ENCODE assay signal across 14 cellular contexts in the genomic region with DNA sequence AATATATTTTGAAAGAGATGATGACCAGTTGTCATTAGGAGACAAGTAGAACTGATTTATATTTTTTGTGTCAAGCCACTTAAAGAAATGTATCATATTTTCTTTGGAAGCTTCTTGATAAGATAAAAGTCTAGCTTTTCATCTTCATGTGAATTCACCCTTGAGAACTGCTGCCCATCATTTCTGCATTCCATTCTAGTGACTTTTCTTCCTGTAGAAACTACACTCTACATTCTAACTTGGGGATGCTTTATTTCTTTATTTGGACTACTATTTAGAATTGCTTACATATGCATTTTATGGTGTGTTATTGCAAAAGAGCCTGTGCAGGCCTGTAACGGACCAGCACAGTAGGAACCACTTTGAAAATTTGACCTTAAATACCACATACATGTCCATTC.
DNase-seq lines count a peak whose midpoint lies in the region; ATAC-seq and TF ChIP-seq lines count a peak whose summit lies in the region.
"Had no signal": no experiment of that assay in that cellular context is flagged by ENCODE, and none has a peak within 500 bp of the region (broad histone marks: within the 10 kb centered on the region; RNA-seq: fewer than 3 reads in every experiment).

No MANE protein-coding gene starts in this region.

- H3K36me3 ChIP-seq in RWPE2 (ENCODE audit: low read depth) = no peaks in the 10 kb centered on the region

- CTCF ChIA-PET in HEK293T (lab: Yijun Ruan, JAX) = no interaction called here

- no peak for TF ChIP-seq CTCF in RWPE2 (IDR thresholded peaks at IDR 0.05; ENCODE audit: poor library complexity, severe bottlenecking)
- no peak for TF ChIP-seq CTCF in fibroblast of mammary gland (conservative IDR thresholded peaks at IDR 0.05; ENCODE audit: control insufficient read depth, insufficient read depth, low read depth, low read length)

- no peaks in the 10 kb centered on the region for H3K9me3 ChIP-seq in RWPE2 (ENCODE audit: severe bottlenecking)
- H3K9me3 ChIP-seq: testis had no signal

- DNase-seq in ELR (ENCODE audit: low read depth) (peak; percentile 77), RWPE2 (ENCODE audit: low spot score) (no peak), fibroblast of mammary gland (ENCODE audit: low read depth) (peak; percentile 20), renal cortical epithelial cell (ENCODE audit: low read depth) (peak; percentile 35), G401 (ENCODE audit: low spot score) (no peak), Ammon's horn (ENCODE audit: low spot score) (no peak), HEK293T (ENCODE audit: extremely low spot score) (no peak)
- no peak for DNase-seq in stimulated activated CD4-positive, alpha-beta T cell treated with anti-CD3 and anti-CD28 coated beads, Interleukin-1b, Interleukin-23, amount 100 ng/mL, for 48 hours
- DNase-seq: activated CD4-positive, alpha-beta T cell treated with anti-CD3 and anti-CD28 coated beads for 1 hour; activated T-cell treated with anti-CD3 and anti-CD28 coated beads, Interleukin-2, amount 50 U/mL, for 72 hours; islet precursor cell; testis had no signal

- H3K27me3 ChIP-seq in RWPE2 (ENCODE audit: insufficient read depth, poor library complexity, severe bottlenecking) = no peaks in the 10 kb centered on the region
- H3K27me3 ChIP-seq: testis had no signal

- in situ Hi-C loops in G401 (cut with HindIII; ENCODE audit: low sequenced_read_pairs) = no loop called here

- peaks cover 3% of the 10 kb centered on the region for H3K4me1 ChIP-seq in RWPE2 (ENCODE audit: insufficient read depth, poor library complexity, severe bottlenecking)
- H3K4me1 ChIP-seq: testis had no signal

- ATAC-seq in RWPE2 (ENCODE audit: low read depth) = peak; percentile 65; the same call in 1 of the 3 replicates
- ATAC-seq: activated T-cell treated with anti-CD3 and anti-CD28 coated beads, Interleukin-2, amount 50 U/mL, for 72 hours; esophagus mucosa; GM12878 had no signal

- POLR2A ChIA-PET in HEK293T (lab: Yijun Ruan, JAX) = no interaction called here

- H3K4me3 ChIP-seq in RWPE2 (ENCODE audit: severe bottlenecking) (no peak overlapping the region), fibroblast of mammary gland (ENCODE audit: control insufficient read depth, low read depth, low read length) (no peak overlapping the region)
- H3K4me3 ChIP-seq: GM12878, testis had no signal

- no peak overlapping the region for H3K27ac ChIP-seq in RWPE2 (ENCODE audit: poor library complexity, severe bottlenecking)
- H3K27ac ChIP-seq: testis had no signal

TF ChIP-seq in HEK293T, 16 proteins besides CTCF, POLR2A, EP300 and RAD21:
- TF ChIP-seq FOXK2 (IDR thresholded peaks at IDR 0.05) (no peak), LEF1 (IDR thresholded peaks at IDR 0.05; ENCODE audit: borderline replicate concordance) (no peak), FOXM1 (IDR thresholded peaks at IDR 0.05; ENCODE audit: borderline replicate concordance) (no peak), NFRKB (IDR thresholded peaks at IDR 0.05) (no peak), BHLHE40 (IDR thresholded peaks at IDR 0.05; ENCODE audit: borderline replicate concordance) (no peak), ELF4 (IDR thresholded peaks at IDR 0.05) (no peak), ARNT (IDR thresholded peaks at IDR 0.05) (no peak), HDGF (IDR thresholded peaks at IDR 0.05; ENCODE audit: borderline replicate concordance) (no peak), TARDBP (IDR thresholded peaks at IDR 0.05) (no peak), FOXA1 (IDR thresholded peaks at IDR 0.05) (no peak), SP1 (IDR thresholded peaks at IDR 0.05) (no peak), ZNF384 (IDR thresholded peaks at IDR 0.05) (no peak), L3MBTL2 (conservative IDR thresholded peaks at IDR 0.05) (no peak), CTBP1 (IDR thresholded peaks at IDR 0.05; ENCODE audit: borderline replicate concordance) (no peak), SUZ12 (IDR thresholded peaks at IDR 0.05) (no peak)
- TF ChIP-seq, protein P1, sequence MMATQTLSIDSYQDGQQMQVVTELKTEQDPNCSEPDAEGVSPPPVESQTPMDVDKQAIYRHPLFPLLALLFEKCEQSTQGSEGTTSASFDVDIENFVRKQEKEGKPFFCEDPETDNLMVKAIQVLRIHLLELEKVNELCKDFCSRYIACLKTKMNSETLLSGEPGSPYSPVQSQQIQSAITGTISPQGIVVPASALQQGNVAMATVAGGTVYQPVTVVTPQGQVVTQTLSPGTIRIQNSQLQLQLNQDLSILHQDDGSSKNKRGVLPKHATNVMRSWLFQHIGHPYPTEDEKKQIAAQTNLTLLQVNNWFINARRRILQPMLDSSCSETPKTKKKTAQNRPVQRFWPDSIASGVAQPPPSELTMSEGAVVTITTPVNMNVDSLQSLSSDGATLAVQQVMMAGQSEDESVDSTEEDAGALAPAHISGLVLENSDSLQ (IDR thresholded peaks at IDR 0.05) = no peak

Comparison
In these comparisons a context has a peak if more than half of its experiments do, and no peak if none do; other contexts are left out.
1. DNase-seq: peak in ELR (single experiment), fibroblast of mammary gland (single experiment) and renal cortical epithelial cell (single experiment); none in RWPE2 (single experiment), G401 (single experiment), Ammon's horn (single experiment), stimulated activated CD4-positive, alpha-beta T cell treated with anti-CD3 and anti-CD28 coated beads, Interleukin-1b, Interleukin-23, amount 100 ng/mL, for 48 hours (single experiment) and HEK293T (single experiment).